ENCODE assay signal across 1 cellular context in genomic region chr12:12716845-12717585, GRCh38.
TF ChIP-seq lines count a peak whose summit lies in the region.

Gene CDKN1B (plus strand): TSS chr12:12717368. CDS start chr12:12717840, 472 bp downstream.

TF ChIP-seq in HepG2, 621 proteins besides CTCF, POLR2A, EP300 and RAD21 (continued from another document and continues in another):
- TF ChIP-seq ZBTB4 (CRISPR knock-in tag; IDR thresholded peaks at IDR 0.05; ENCODE audit: borderline replicate concordance) (no peak), NCOA1 (CRISPR knock-in tag; IDR thresholded peaks at IDR 0.05) (0 out of 2 replicates have a peak, but pooled peaks have one; percentile 24), ZNF879 (CRISPR knock-in tag; IDR thresholded peaks at IDR 0.05) (no peak), ETS1 (CRISPR knock-in tag; IDR thresholded peaks at IDR 0.05) (no peak), HNRNPH1 (optimal IDR thresholded peaks at IDR 0.05; ENCODE audit: low read depth, low read length) (no peak), ZNF136 (CRISPR knock-in tag; IDR thresholded peaks at IDR 0.05; ENCODE audit: low read depth) (no peak), FOXK1 (CRISPR knock-in tag; IDR thresholded peaks at IDR 0.05; ENCODE audit: borderline replicate concordance, low read depth) (peak; percentile 49; the same call in 1 of the 2 replicates), ZNF496 (CRISPR knock-in tag; IDR thresholded peaks at IDR 0.05; ENCODE audit: insufficient replicate concordance) (no peak), SP4 (CRISPR knock-in tag; IDR thresholded peaks at IDR 0.05) (peak; percentile 57; the same call in 1 of the 2 replicates), ZNF230 (CRISPR knock-in tag; IDR thresholded peaks at IDR 0.05) (peak; percentile 78), ZNF720 (CRISPR knock-in tag; IDR thresholded peaks at IDR 0.05) (no peak), CREM (IDR thresholded peaks at IDR 0.05) (no peak), CREM (CRISPR knock-in tag; IDR thresholded peaks at IDR 0.05) (no peak), LCORL (IDR thresholded peaks at IDR 0.05) (no peak), LCORL (CRISPR knock-in tag; IDR thresholded peaks at IDR 0.05) (peak; percentile 77; the same call in 1 of the 2 replicates), ZHX1 (CRISPR knock-in tag; IDR thresholded peaks at IDR 0.05; ENCODE audit: low read depth) (0 out of 2 replicates have a peak, but pooled peaks have one; percentile 71), ZNF768 (CRISPR knock-in tag; IDR thresholded peaks at IDR 0.05) (peak; percentile 37; the same call in 1 of the 2 replicates), ZGPAT (CRISPR knock-in tag; IDR thresholded peaks at IDR 0.05) (peak; percentile 89), FOXP1 (IDR thresholded peaks at IDR 0.05) (no peak), FOXP1 (CRISPR knock-in tag; IDR thresholded peaks at IDR 0.05) (0 out of 2 replicates have a peak, but pooled peaks have one; percentile 31), SETDB1 (CRISPR knock-in tag; IDR thresholded peaks at IDR 0.05; ENCODE audit: borderline replicate concordance) (no peak), ZNF296 (CRISPR knock-in tag; conservative IDR thresholded peaks at IDR 0.05) (no peak), ZNF775 (CRISPR knock-in tag; IDR thresholded peaks at IDR 0.05; ENCODE audit: borderline replicate concordance) (no peak), PRDM15 (CRISPR knock-in tag; IDR thresholded peaks at IDR 0.05) (peak; percentile 80), ZNF766 (CRISPR knock-in tag; IDR thresholded peaks at IDR 0.05; ENCODE audit: borderline replicate concordance) (peak; percentile 16; the same call in 1 of the 2 replicates), ZFY (CRISPR knock-in tag; IDR thresholded peaks at IDR 0.05) (peak; percentile 45; the same call in 1 of the 2 replicates), ZNF577 (CRISPR knock-in tag; IDR thresholded peaks at IDR 0.05; ENCODE audit: borderline replicate concordance, low read depth) (no peak), NRL (CRISPR knock-in tag; IDR thresholded peaks at IDR 0.05; ENCODE audit: borderline replicate concordance) (peak; percentile 45; the same call in 1 of the 2 replicates), ZNF225 (CRISPR knock-in tag; IDR thresholded peaks at IDR 0.05) (no peak), MAFF (IDR thresholded peaks at IDR 0.05; ENCODE audit: low read depth, low read length) (no peak), KLF13 (CRISPR knock-in tag; IDR thresholded peaks at IDR 0.05) (no peak), SP140L (CRISPR knock-in tag; IDR thresholded peaks at IDR 0.05; ENCODE audit: borderline replicate concordance) (no peak; the same call in 1 of the 2 replicates), SMARCE1 (IDR thresholded peaks at IDR 0.05; ENCODE audit: borderline replicate concordance) (no peak), TEF (CRISPR knock-in tag; IDR thresholded peaks at IDR 0.05) (no peak), SMYD3 (CRISPR knock-in tag; IDR thresholded peaks at IDR 0.05) (peak; percentile 72; the same call in 1 of the 2 replicates), CENPBD1 (CRISPR knock-in tag; IDR thresholded peaks at IDR 0.05; ENCODE audit: borderline replicate concordance, low read depth) (0 out of 2 replicates have a peak, but pooled peaks have one; percentile 71), SAP130 (CRISPR knock-in tag; IDR thresholded peaks at IDR 0.05; ENCODE audit: low read depth) (peak; percentile 88), NFRKB (IDR thresholded peaks at IDR 0.05) (no peak), ZFX (CRISPR knock-in tag; IDR thresholded peaks at IDR 0.05; ENCODE audit: low read depth) (peak; percentile 47), GMEB1 (CRISPR knock-in tag; IDR thresholded peaks at IDR 0.05; ENCODE audit: borderline replicate concordance) (peak; percentile 72; the same call in 1 of the 2 replicates), ZNF790 (CRISPR knock-in tag; IDR thresholded peaks at IDR 0.05; ENCODE audit: borderline replicate concordance) (peak; percentile 61; the same call in 1 of the 2 replicates), ZNF772 (CRISPR knock-in tag; IDR thresholded peaks at IDR 0.05) (peak; percentile 65; the same call in 1 of the 2 replicates), ZFP82 (CRISPR knock-in tag; IDR thresholded peaks at IDR 0.05; ENCODE audit: borderline replicate concordance) (no peak), KDM5B (CRISPR knock-in tag; IDR thresholded peaks at IDR 0.05; ENCODE audit: borderline replicate concordance) (peak; percentile 58; the same call in 1 of the 2 replicates), HMG20A (CRISPR knock-in tag; IDR thresholded peaks at IDR 0.05; ENCODE audit: borderline replicate concordance) (peak; percentile 29; the same call in 1 of the 2 replicates), ZNF335 (CRISPR knock-in tag; IDR thresholded peaks at IDR 0.05) (no peak; the same call in 1 of the 2 replicates), ZBTB37 (CRISPR knock-in tag; IDR thresholded peaks at IDR 0.05) (peak; percentile 73; the same call in 1 of the 2 replicates), ZNF414 (CRISPR knock-in tag; IDR thresholded peaks at IDR 0.05) (0 out of 2 replicates have a peak, but pooled peaks have one; percentile 61)
